Comparison of ENCODE assay signal across 11 cellular contexts in the genomic region with DNA sequence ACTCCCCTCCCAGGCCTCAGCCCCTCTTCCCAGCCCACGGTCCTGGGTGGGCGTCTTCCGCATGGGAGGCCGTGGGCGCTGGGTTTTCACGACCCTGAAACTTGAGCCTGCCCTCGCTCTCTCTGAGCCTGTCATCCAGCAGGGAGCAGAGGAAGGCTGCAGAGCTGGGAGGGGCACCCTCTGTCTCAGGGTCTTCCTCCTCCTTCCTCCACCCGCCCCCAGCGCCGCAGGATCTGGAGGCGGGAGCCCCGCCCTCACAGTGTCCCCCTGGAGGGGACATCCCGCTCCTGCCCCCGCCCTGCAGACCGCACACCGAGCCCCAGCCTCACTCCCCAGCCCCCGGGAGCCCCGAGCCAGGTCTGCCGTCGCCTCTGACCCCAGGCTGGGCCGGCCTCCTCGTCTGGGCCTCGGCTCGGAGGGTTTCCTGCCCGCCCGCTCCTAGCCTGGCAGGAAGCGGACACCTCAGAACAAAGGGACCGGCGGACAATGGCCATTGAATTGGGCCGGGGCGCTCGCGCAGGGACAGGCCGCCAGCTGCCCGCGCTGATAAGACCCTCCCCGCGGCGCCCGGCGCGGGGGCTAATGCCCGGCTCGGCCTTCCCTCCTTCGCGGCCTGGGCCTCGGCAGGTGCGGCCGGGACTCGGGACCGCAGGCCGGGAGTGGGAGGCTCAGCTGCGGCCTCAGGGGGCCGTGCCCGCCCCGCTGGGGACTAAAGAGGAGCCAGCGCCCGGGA. TPM values are rescaled to one million over a fixed set of nuclear protein-coding genes. Genes with fewer than 3 reads are reported as not detected.
A peak's percentile ranks its signal among the peaks of the same experiment; 100 is the strongest.
DNase-seq lines count a peak whose midpoint lies in the region; ATAC-seq and TF ChIP-seq lines count a peak whose summit lies in the region.
"Had no signal": no experiment of that assay in that cellular context is flagged by ENCODE, and none has a peak within 500 bp of the region (broad histone marks: within the 10 kb centered on the region; RNA-seq: fewer than 3 reads in every experiment).

No MANE protein-coding gene starts in this region.

- H3K14ac ChIP-seq in H9 (ENCODE audit: insufficient read depth, low read length): no peak overlapping the region
- no peak overlapping the region for H3K14ac ChIP-seq in trophoblast cell (ENCODE audit: low read length)

- H2BK15ac ChIP-seq in H9 (ENCODE audit: low read depth, low read length): no peak overlapping the region

- H3K23ac ChIP-seq in H9 (ENCODE audit: insufficient read length, low read depth, low read length): no peak overlapping the region
- no peak overlapping the region for H3K23ac ChIP-seq in trophoblast cell (ENCODE audit: low read length)

- H3K9me3 ChIP-seq in H9 (ENCODE audit: control insufficient read depth, low read depth, low read length) (no peaks in the 10 kb centered on the region), iPS-18c (ENCODE audit: control insufficient read depth, insufficient read depth, low read length) (peaks cover 2% of the 10 kb centered on the region), trophoblast cell (ENCODE audit: insufficient read depth, low read depth, low read length) (peaks cover 4% of the 10 kb centered on the region)

- no peaks in the 10 kb centered on the region for H3K9me3 Mint-ChIP-seq in H9
- H3K9me3 Mint-ChIP-seq in activated CD4-positive, alpha-beta T cell treated with anti-CD3 and anti-CD28 coated beads, Interleukin-2, amount 10 ng/mL, durations not matched to agents 24 days and 14 days: no peaks in the 10 kb centered on the region
- no peaks in the 10 kb centered on the region for H3K9me3 Mint-ChIP-seq in activated naive CD4-positive, alpha-beta T cell treated with anti-CD3 and anti-CD28 coated beads, Interleukin-2, amount 50 U/mL, for 72 hours
- H3K9me3 Mint-ChIP-seq: natural killer cell had no signal

- no peak overlapping the region for H3T11ph ChIP-seq in H9 (ENCODE audit: low read length)

- H4K91ac ChIP-seq in H9 (ENCODE audit: insufficient read length, low read depth, low read length) (no peak overlapping the region), trophoblast cell (ENCODE audit: low read depth, low read length) (peak overlapping the region; percentile 28)

- H3K56ac ChIP-seq in H9 (ENCODE audit: insufficient read length, low read depth, low read length): no peak overlapping the region

- no peaks in the 10 kb centered on the region for H3K79me2 ChIP-seq in H9 (ENCODE audit: insufficient read depth, low read length)
- no peaks in the 10 kb centered on the region for H3K79me2 ChIP-seq in trophoblast cell (ENCODE audit: control insufficient read depth, insufficient read depth, low read length, poor library complexity)

- no peak overlapping the region for H2BK20ac ChIP-seq in H9 (ENCODE audit: low read depth, low read length, poor library complexity, severe bottlenecking)

- no peak for TF ChIP-seq POLR2A in lower leg skin (IDR thresholded peaks at IDR 0.05)

- TF ChIP-seq CTCF in H9 (conservative IDR thresholded peaks at IDR 0.05) (no peak), lower leg skin (IDR thresholded peaks at IDR 0.05) (no peak)

- H2AFZ ChIP-seq in H9 (ENCODE audit: low read length) (no peak overlapping the region), trophoblast cell (ENCODE audit: insufficient read depth, low read length, poor library complexity) (peak overlapping the region; percentile 60)

- no peak overlapping the region for H3K27ac Mint-ChIP-seq in H9
- H3K27ac Mint-ChIP-seq in activated CD4-positive, alpha-beta T cell treated with anti-CD3 and anti-CD28 coated beads, Interleukin-2, amount 10 ng/mL, durations not matched to agents 24 days and 14 days: no peak overlapping the region
- H3K27ac Mint-ChIP-seq in activated naive CD4-positive, alpha-beta T cell treated with anti-CD3 and anti-CD28 coated beads, Interleukin-2, amount 50 U/mL, for 72 hours: no peak overlapping the region

- no peaks in the 10 kb centered on the region for H3K23me2 ChIP-seq in H9 (ENCODE audit: insufficient read length, low read depth, low read length, poor library complexity, severe bottlenecking)

- DNase-seq in H9: peak; percentile 78
- peak; percentile 76 for DNase-seq in dermis blood vessel endothelial cell
- DNase-seq in trophoblast cell: no peak
- no peak for DNase-seq in lower leg skin (ENCODE audit: low spot score in 2 of 2)
- DNase-seq in COR-L47 (lab: John Stamatoyannopoulos, UW): no peak
- no peak for DNase-seq in activated CD4-positive, alpha-beta T cell treated with anti-CD3 and anti-CD28 coated beads, Interleukin-2, amount 10 ng/mL, durations not matched to agents 24 days and 14 days
- no peak for DNase-seq in activated naive CD4-positive, alpha-beta T cell treated with anti-CD3 and anti-CD28 coated beads, Interleukin-2, amount 50 U/mL, for 72 hours (ENCODE audit: low spot score in 2 of 2)
- DNase-seq: activated effector memory CD4-positive, alpha-beta T cell treated with anti-CD3 and anti-CD28 coated beads, Interleukin-2, amount 50 U/mL, for 16 hours; central memory CD4-positive, alpha-beta T cell; natural killer cell had no signal

- no peaks in the 10 kb centered on the region for H3K36me3 ChIP-seq in trophoblast cell (ENCODE audit: control insufficient read depth in 1 of 2, insufficient read depth in 2 of 2, low read length in 2 of 2)

- H2BK5ac ChIP-seq in H9 (ENCODE audit: insufficient read length, low read length) (no peak overlapping the region), trophoblast cell (ENCODE audit: low read depth, low read length, poor library complexity) (no peak overlapping the region)

- H3K9ac ChIP-seq in H9 (ENCODE audit: extremely low read depth, insufficient read length, low read length) (no peak overlapping the region), trophoblast cell (ENCODE audit: low read length) (no peak overlapping the region)

- no peak overlapping the region for H4K5ac ChIP-seq in H9 (ENCODE audit: insufficient read length, low read depth, low read length)

- H3K27me3 Mint-ChIP-seq in H9 (ENCODE audit: low read depth): peaks cover 45% of the 10 kb centered on the region
- peaks cover 38% of the 10 kb centered on the region for H3K27me3 Mint-ChIP-seq in activated CD4-positive, alpha-beta T cell treated with anti-CD3 and anti-CD28 coated beads, Interleukin-2, amount 10 ng/mL, durations not matched to agents 24 days and 14 days

- H4K12ac ChIP-seq in trophoblast cell (ENCODE audit: low read depth, low read length): peak overlapping the region; percentile 36

- H3K36me3 Mint-ChIP-seq in H9 (ENCODE audit: insufficient read depth in 1 of 3, low read depth in 3 of 3): no peaks in the 10 kb centered on the region
- H3K36me3 Mint-ChIP-seq in activated CD4-positive, alpha-beta T cell treated with anti-CD3 and anti-CD28 coated beads, Interleukin-2, amount 10 ng/mL, durations not matched to agents 24 days and 14 days (ENCODE audit: low read depth): no peaks in the 10 kb centered on the region
- no peaks in the 10 kb centered on the region for H3K36me3 Mint-ChIP-seq in activated naive CD4-positive, alpha-beta T cell treated with anti-CD3 and anti-CD28 coated beads, Interleukin-2, amount 50 U/mL, for 72 hours
- H3K36me3 Mint-ChIP-seq: natural killer cell had no signal

- intact Hi-C loops in lower leg skin (cut with DNase I; ENCODE audit: low total_unique reads): loop anchor here (10.0 kb wide), 1 partner anchor 338 kb away; no protein-coding TSS in a partner anchor
- intact Hi-C loops in activated CD4-positive, alpha-beta T cell treated with anti-CD3 and anti-CD28 coated beads, Interleukin-2, amount 10 ng/mL, durations not matched to agents 24 days and 14 days (cut with micrococcal nuclease): no loop called here

- H3K27ac ChIP-seq in H9 (ENCODE audit: insufficient read length, low read depth, low read length) (no peak overlapping the region), trophoblast cell (ENCODE audit: low read depth, low read length) (no peak overlapping the region)

- peak overlapping the region; percentile 35 for H3K4me2 ChIP-seq in H9 (ENCODE audit: insufficient read depth, insufficient read length, low read length)
- H3K4me2 ChIP-seq in trophoblast cell (ENCODE audit: low read length): peak overlapping the region; percentile 57

- no peak overlapping the region for H2BK120ac ChIP-seq in H9 (ENCODE audit: low read depth, low read length, poor library complexity, severe bottlenecking)
- no peak overlapping the region for H2BK120ac ChIP-seq in trophoblast cell (ENCODE audit: insufficient read depth, low read length, poor library complexity)

- H2BK12ac ChIP-seq in H9 (ENCODE audit: insufficient read length, low read depth, low read length): no peak overlapping the region
- H2BK12ac ChIP-seq in trophoblast cell (ENCODE audit: low read length): no peak overlapping the region

- H3K4ac ChIP-seq in H9 (ENCODE audit: low read depth, low read length) (no peak overlapping the region), trophoblast cell (ENCODE audit: low read depth, low read length) (no peak overlapping the region)

- H3K79me1 ChIP-seq in H9 (ENCODE audit: insufficient read depth, low read depth, low read length, poor library complexity, severe bottlenecking) (no peaks in the 10 kb centered on the region), trophoblast cell (ENCODE audit: low read length) (no peaks in the 10 kb centered on the region)

- H4K8ac ChIP-seq in H9 (replicated peaks; ENCODE audit: insufficient read length, low read depth, low read length) (no peak overlapping the region), trophoblast cell (ENCODE audit: low read depth, low read length) (peak overlapping the region; percentile 6)

- H3K27me3 ChIP-seq in H9 (ENCODE audit: insufficient read depth, low read length): no peaks in the 10 kb centered on the region; the same call in 1 of the 2 replicates
- peaks cover 17% of the 10 kb centered on the region for H3K27me3 ChIP-seq in trophoblast cell (ENCODE audit: insufficient read depth, low read length)

- no CpG with 5 or more reads among the region's 58 CpGs for WGBS in H9 (ENCODE audit: extremely low coverage, insufficient read length, low lambda C conversion rate)
- no CpG with 5 or more reads among the region's 58 CpGs for WGBS in trophoblast cell (ENCODE audit: extremely low coverage, insufficient coverage, insufficient read length)
- 9 to 20% methylated on average over 3 to 22 of the region's 58 CpGs for WGBS in lower leg skin, 2 donors

- no peaks in the 10 kb centered on the region; the same call in 1 of the 2 replicates for H3K4me1 ChIP-seq in H9 (ENCODE audit: insufficient read depth, low read length)
- H3K4me1 ChIP-seq in trophoblast cell (ENCODE audit: control insufficient read depth in 1 of 2, insufficient read depth in 2 of 2, low read length in 2 of 2): peaks cover 0 to 10% of the 10 kb centered on the region in 2 experiments

- no peak overlapping the region for H3K18ac ChIP-seq in H9 (ENCODE audit: insufficient read length, low read depth, low read length)
- H3K18ac ChIP-seq in trophoblast cell (ENCODE audit: low read length): no peak overlapping the region

- peaks cover 15 to 18% of the 10 kb centered on the region in 2 experiments for H3K4me1 Mint-ChIP-seq in H9
- peaks cover 20% of the 10 kb centered on the region for H3K4me1 Mint-ChIP-seq in activated CD4-positive, alpha-beta T cell treated with anti-CD3 and anti-CD28 coated beads, Interleukin-2, amount 10 ng/mL, durations not matched to agents 24 days and 14 days

- peak overlapping the region; percentile 36 to 58; a peak in 4 of 5 replicates for H3K4me3 Mint-ChIP-seq in H9
- no peak overlapping the region for H3K4me3 Mint-ChIP-seq in activated CD4-positive, alpha-beta T cell treated with anti-CD3 and anti-CD28 coated beads, Interleukin-2, amount 10 ng/mL, durations not matched to agents 24 days and 14 days
- H3K4me3 Mint-ChIP-seq: natural killer cell had no signal

- H4K20me1 ChIP-seq in H9 (ENCODE audit: control insufficient read depth, insufficient read depth, insufficient read length): no peaks in the 10 kb centered on the region

- H2AK5ac ChIP-seq in H9 (ENCODE audit: insufficient read length, low read length) (no peak overlapping the region), trophoblast cell (ENCODE audit: low read length) (no peak overlapping the region)

- ATAC-seq in activated naive CD4-positive, alpha-beta T cell treated with anti-CD3 and anti-CD28 coated beads, Interleukin-2, amount 50 U/mL, for 72 hours: no peak

- peak overlapping the region; percentile 31 for H3K4me3 ChIP-seq in iPS-18c (ENCODE audit: insufficient read depth, low read depth, low read length)
- H3K4me3 ChIP-seq in trophoblast cell (ENCODE audit: low read depth, low read length): no peak overlapping the region
- no peak overlapping the region for H3K4me3 ChIP-seq in lower leg skin (ENCODE audit: low read depth, poor library complexity, severe bottlenecking)

RNA-seq across cellular contexts. Expression of a gene that starts 15.3 kb away (rescaled TPM):
- 39.0 and 41.1 TPM in 2 replicates for total RNA-seq in H9 (2021)
- total RNA-seq in dermis blood vessel endothelial cell: 38.7 and 77.4 TPM in 2 replicates
- polyA plus RNA-seq in trophoblast cell (2013): 8.6 and 9.6 TPM in 2 replicates
- 10 to 100 TPM; 12.9 to 19.4 (median 15.7) TPM for total RNA-seq in lower leg skin
- 8.3 and 9.1 TPM in 2 replicates for total RNA-seq in activated CD4-positive, alpha-beta T cell treated with anti-CD3 and anti-CD28 coated beads, Interleukin-2, amount 10 ng/mL, durations not matched to agents 24 days and 14 days
- total RNA-seq in activated naive CD4-positive, alpha-beta T cell treated with anti-CD3 and anti-CD28 coated beads, Interleukin-2, amount 50 U/mL, for 72 hours: 10 to 100 TPM; 20.0 to 22.6 TPM

RNA-seq across cellular contexts. Expression of a gene that starts 27.8 kb away (rescaled TPM):
- total RNA-seq in H9 (2021) (11.3 and 11.4 TPM in 2 replicates), dermis blood vessel endothelial cell (72.5 and 76.1 TPM in 2 replicates), lower leg skin (10 to 100 TPM; 50.4 to 96.1 (median 63.1) TPM)
- polyA plus RNA-seq in trophoblast cell (2013): 1.6 and 2.0 TPM in 2 replicates
- total RNA-seq in activated CD4-positive, alpha-beta T cell treated with anti-CD3 and anti-CD28 coated beads, Interleukin-2, amount 10 ng/mL, durations not matched to agents 24 days and 14 days: 9.7 and 11.2 TPM in 2 replicates
- 10 to 100 TPM in 1 of 2 donors, 1 to 10 TPM in 1; 4.3 to 10.5 TPM for total RNA-seq in activated naive CD4-positive, alpha-beta T cell treated with anti-CD3 and anti-CD28 coated beads, Interleukin-2, amount 50 U/mL, for 72 hours

RNA-seq across cellular contexts. Expression of a gene that starts 51.9 kb away (rescaled TPM):
- total RNA-seq in H9 (2021): 22.9 and 23.3 TPM in 2 replicates
- total RNA-seq in dermis blood vessel endothelial cell: 68.1 and 81.5 TPM in 2 replicates
- polyA plus RNA-seq in trophoblast cell (2013): 18.3 and 18.8 TPM in 2 replicates
- total RNA-seq in lower leg skin: 10 to 100 TPM; 44.5 to 70.6 (median 62.6) TPM
- total RNA-seq in activated CD4-positive, alpha-beta T cell treated with anti-CD3 and anti-CD28 coated beads, Interleukin-2, amount 10 ng/mL, durations not matched to agents 24 days and 14 days: 39.8 and 40.1 TPM in 2 replicates
- 10 to 100 TPM; 15.9 to 22.8 TPM for total RNA-seq in activated naive CD4-positive, alpha-beta T cell treated with anti-CD3 and anti-CD28 coated beads, Interleukin-2, amount 50 U/mL, for 72 hours

Comparison
In these comparisons a context has a peak if more than half of its experiments do, and no peak if none do; other contexts are left out.
1. DNase-seq: peak in H9 (single experiment) and dermis blood vessel endothelial cell (single experiment); none in trophoblast cell (0 of 2), lower leg skin (0 of 2), COR-L47 (single experiment), activated CD4-positive, alpha-beta T cell treated with anti-CD3 and anti-CD28 coated beads, Interleukin-2, amount 10 ng/mL, durations not matched to agents 24 days and 14 days (single experiment) and activated naive CD4-positive, alpha-beta T cell treated with anti-CD3 and anti-CD28 coated beads, Interleukin-2, amount 50 U/mL, for 72 hours (0 of 2).